ENCODE assay signal across 2 cellular contexts in genomic region chr3:186990878-186991308, GRCh38.
TF ChIP-seq lines count a peak whose summit lies in the region.

No MANE protein-coding gene starts in this region.

TF ChIP-seq in GM12878, 131 proteins besides CTCF, POLR2A, EP300 and RAD21 (continued from another document):
- TF ChIP-seq ZBTB33 (IDR thresholded peaks at IDR 0.05) (0 out of 2 replicates have a peak, but pooled peaks have one; percentile 3), SIN3A (IDR thresholded peaks at IDR 0.05; ENCODE audit: low read depth, low read length) (no peak), SIX5 (IDR thresholded peaks at IDR 0.05; ENCODE audit: low read depth, low read length, severe bottlenecking) (no peak), POU2F2 (IDR thresholded peaks at IDR 0.05; ENCODE audit: borderline replicate concordance, low read depth, low read length) (no peak)
TF ChIP-seq in GM12878: peak in this region for 2.

TF ChIP-seq in HepG2, 621 proteins besides CTCF, POLR2A, EP300 and RAD21 (continued from another document):
- no peak for TF ChIP-seq ZFP91 (CRISPR knock-in tag; IDR thresholded peaks at IDR 0.05; ENCODE audit: borderline replicate concordance)
